12 cellular contexts compared by ENCODE assay signal in genomic region chr20:62348604-62349003, GRCh38. TPM values are rescaled to one million over a fixed set of nuclear protein-coding genes. Genes with fewer than 3 reads are reported as not detected.
DNase-seq lines count a peak whose midpoint lies in the region; ATAC-seq, FAIRE-seq and TF ChIP-seq lines count a peak whose summit lies in the region.
"Had no signal": no experiment of that assay in that cellular context is flagged by ENCODE, and none has a peak within 500 bp of the region (broad histone marks: within the 10 kb centered on the region; RNA-seq: fewer than 3 reads in every experiment).

No MANE protein-coding gene starts in this region.

- no peak overlapping the region for H2AK5ac ChIP-seq in trophoblast cell (ENCODE audit: low read length)

- H3K14ac ChIP-seq in trophoblast cell (ENCODE audit: low read length), result no peak overlapping the region

- H3K4me2 ChIP-seq in A549 (no peak overlapping the region), trophoblast cell (ENCODE audit: low read length) (no peak overlapping the region)

- H4K8ac ChIP-seq in trophoblast cell (ENCODE audit: low read depth, low read length), result no peak overlapping the region

- H4K91ac ChIP-seq in trophoblast cell (ENCODE audit: low read depth, low read length), result no peak overlapping the region

- TF ChIP-seq RAD21 in A549 (conservative IDR thresholded peaks at IDR 0.05 in 1 of 2, IDR thresholded peaks at IDR 0.05 in 1 of 2), result no peak

- H3K4ac ChIP-seq in trophoblast cell (ENCODE audit: low read depth, low read length), result no peak overlapping the region

- intact Hi-C loops in Calu3 (cut with micrococcal nuclease; ENCODE audit: unreplicated experiment) (no loop called here), breast epithelium (cut with DNase I; ENCODE audit: low total_unique reads) (no loop called here)

- DNase-seq in A549 (ENCODE audit: low read depth in 1 of 2, low spot score in 1 of 2) (no peak), Calu3 (no peak), endothelial cell (ENCODE audit: low spot score) (no peak), trophoblast cell (no peak), breast epithelium (ENCODE audit: low spot score in 2 of 2) (no peak), NCI-H345 treated with DMSO at 0.1 percent for 48 hours (lab: John Stamatoyannopoulos, UW; ENCODE audit: unreplicated experiment) (no peak)
- DNase-seq: CD8-positive, alpha-beta T cell; DMS 273 treated with DMSO at 0.1 percent for 48 hours; HCEC 1CT had no signal

- TF ChIP-seq CTCF in A549 (IDR thresholded peaks at IDR 0.05) (no peak), Calu3 (IDR thresholded peaks at IDR 0.05; ENCODE audit: unreplicated experiment) (no peak), endothelial cell (IDR thresholded peaks at IDR 0.05; ENCODE audit: unreplicated experiment) (no peak), breast epithelium (IDR thresholded peaks at IDR 0.05) (no peak)

- no peak overlapping the region for H2AFZ ChIP-seq in trophoblast cell (ENCODE audit: insufficient read depth, low read length, poor library complexity)

- no peaks in the 10 kb centered on the region for H3K27me3 Mint-ChIP-seq in Calu3 (ENCODE audit: unreplicated experiment)
- H3K27me3 Mint-ChIP-seq in endothelial cell (ENCODE audit: unreplicated experiment), result peaks cover 7% of the 10 kb centered on the region
- H3K27me3 Mint-ChIP-seq in stimulated activated memory B cell treated with anti-CD40 and anti-IgM and Interleukin-4, amounts not matched to agents 10 μg/mL and 1 μg/mL and 100 μg/mL, for 72 hours, result no peaks in the 10 kb centered on the region

- H3K27ac ChIP-seq in A549 (peak overlapping the region in 1 of 2 experiments; percentile 27; a peak in 1 of 6 replicates), trophoblast cell (ENCODE audit: low read depth, low read length) (no peak overlapping the region), breast epithelium (no peak overlapping the region)
- H3K27ac ChIP-seq: HL-60 had no signal

- BruUV-seq in Calu3 (replicated peaks; lab: Mats Ljungman, UMichigan), result no TSS peak

- no peak overlapping the region for H2BK12ac ChIP-seq in trophoblast cell (ENCODE audit: low read length)

- H3K9me3 Mint-ChIP-seq in Calu3 (ENCODE audit: low read depth, unreplicated experiment) (peaks cover 3% of the 10 kb centered on the region), endothelial cell (ENCODE audit: unreplicated experiment) (peaks cover 7% of the 10 kb centered on the region)
- H3K9me3 Mint-ChIP-seq in stimulated activated memory B cell treated with anti-CD40 and anti-IgM and Interleukin-4, amounts not matched to agents 10 μg/mL and 1 μg/mL and 100 μg/mL, for 72 hours, result peaks cover 5% of the 10 kb centered on the region

- H3K36me3 Mint-ChIP-seq in Calu3 (ENCODE audit: insufficient read depth, unreplicated experiment) (peaks cover 95% of the 10 kb centered on the region), endothelial cell (ENCODE audit: low read depth, unreplicated experiment) (peaks cover 11% of the 10 kb centered on the region)
- H3K36me3 Mint-ChIP-seq in stimulated activated memory B cell treated with anti-CD40 and anti-IgM and Interleukin-4, amounts not matched to agents 10 μg/mL and 1 μg/mL and 100 μg/mL, for 72 hours, result peaks cover 13% of the 10 kb centered on the region
- H3K36me3 Mint-ChIP-seq: CD14-positive monocyte; CD8-positive, alpha-beta T cell had no signal

- CTCF ChIA-PET in A549 (lab: Yijun Ruan, JAX) (interaction anchor here (1.5 to 4.7 kb wide), 3 partner anchors 9 to 34 kb away, joined by 5 to 42 read pairs (median 7); no protein-coding TSS in a partner anchor), Calu3 (lab: Charles Lee) (no interaction called here)

- no peak for FAIRE-seq in A549 (lab: Jason Lieb, UNC)

- H3K4me1 ChIP-seq in A549 (peaks cover 40% of the 10 kb centered on the region), trophoblast cell (ENCODE audit: control insufficient read depth in 1 of 2, insufficient read depth in 2 of 2, low read length in 2 of 2) (peaks cover 9 to 10% of the 10 kb centered on the region in 2 experiments), breast epithelium (peaks cover 0 to 5% of the 10 kb centered on the region in 2 donors)

- H3K27ac Mint-ChIP-seq in Calu3 (ENCODE audit: unreplicated experiment) (peak overlapping the region; percentile 31), endothelial cell (ENCODE audit: unreplicated experiment) (no peak overlapping the region)
- peak overlapping the region; percentile 73 for H3K27ac Mint-ChIP-seq in stimulated activated memory B cell treated with anti-CD40 and anti-IgM and Interleukin-4, amounts not matched to agents 10 μg/mL and 1 μg/mL and 100 μg/mL, for 72 hours
- H3K27ac Mint-ChIP-seq: CD14-positive monocyte; CD8-positive, alpha-beta T cell had no signal

- no peak for TF ChIP-seq POLR2A in A549 (IDR thresholded peaks at IDR 0.05; ENCODE audit: low read length)
- TF ChIP-seq POLR2A in breast epithelium (IDR thresholded peaks at IDR 0.05), result no peak

- no peak overlapping the region; the same call in 2 of the 3 replicates for H3K4me3 ChIP-seq in A549
- no peak overlapping the region for H3K4me3 ChIP-seq in trophoblast cell (ENCODE audit: low read depth, low read length)
- H3K4me3 ChIP-seq in breast epithelium, result no peak overlapping the region

- peaks cover 25% of the 10 kb centered on the region for H3K4me1 Mint-ChIP-seq in Calu3 (ENCODE audit: low read depth, unreplicated experiment)
- H3K4me1 Mint-ChIP-seq in endothelial cell (ENCODE audit: unreplicated experiment), result no peaks in the 10 kb centered on the region
- H3K4me1 Mint-ChIP-seq in stimulated activated memory B cell treated with anti-CD40 and anti-IgM and Interleukin-4, amounts not matched to agents 10 μg/mL and 1 μg/mL and 100 μg/mL, for 72 hours, result peaks cover 4% of the 10 kb centered on the region
- H3K4me1 Mint-ChIP-seq: CD14-positive monocyte had no signal

- H2BK120ac ChIP-seq in trophoblast cell (ENCODE audit: insufficient read depth, low read length, poor library complexity), result no peak overlapping the region

- POLR2A ChIA-PET in A549 (lab: Yijun Ruan, JAX), result no interaction called here

- H3K9ac ChIP-seq in trophoblast cell (ENCODE audit: low read length), result no peak overlapping the region

- no peak overlapping the region for H2BK5ac ChIP-seq in trophoblast cell (ENCODE audit: low read depth, low read length, poor library complexity)

- H3K23ac ChIP-seq in trophoblast cell (ENCODE audit: low read length), result no peak overlapping the region

- H3K79me1 ChIP-seq in trophoblast cell (ENCODE audit: low read length), result no peaks in the 10 kb centered on the region

- no peak overlapping the region for H3K18ac ChIP-seq in trophoblast cell (ENCODE audit: low read length)

- H3K36me3 ChIP-seq in trophoblast cell (ENCODE audit: control insufficient read depth in 1 of 2, insufficient read depth in 2 of 2, low read length in 2 of 2) (peaks cover 71 to 79% of the 10 kb centered on the region in 2 experiments), breast epithelium (no peaks in the 10 kb centered on the region)

- H3K4me3 Mint-ChIP-seq in Calu3 (ENCODE audit: low read depth, unreplicated experiment) (no peak overlapping the region), endothelial cell (ENCODE audit: unreplicated experiment) (peak overlapping the region; percentile 42)
- H3K4me3 Mint-ChIP-seq in stimulated activated memory B cell treated with anti-CD40 and anti-IgM and Interleukin-4, amounts not matched to agents 10 μg/mL and 1 μg/mL and 100 μg/mL, for 72 hours, result no peak overlapping the region
- H3K4me3 Mint-ChIP-seq: CD14-positive monocyte; CD8-positive, alpha-beta T cell had no signal

- H4K12ac ChIP-seq in trophoblast cell (ENCODE audit: low read depth, low read length), result no peak overlapping the region

- H3K9me3 ChIP-seq in A549 (peaks cover 23% of the 10 kb centered on the region), trophoblast cell (ENCODE audit: insufficient read depth, low read depth, low read length) (peaks cover 1% of the 10 kb centered on the region), breast epithelium (no peaks in the 10 kb centered on the region)

- H3K79me2 ChIP-seq in trophoblast cell (ENCODE audit: control insufficient read depth, insufficient read depth, low read length, poor library complexity), result no peaks in the 10 kb centered on the region

- no peak for TF ChIP-seq EP300 in A549 (IDR thresholded peaks at IDR 0.05)

- ATAC-seq in A549, result no peak
- no peak for ATAC-seq in stimulated activated memory B cell treated with anti-CD40 and anti-IgM and Interleukin-4, amounts not matched to agents 10 μg/mL and 1 μg/mL and 100 μg/mL, for 72 hours
- ATAC-seq: CD8-positive, alpha-beta T cell had no signal

- WGBS in A549 (ENCODE audit: missing lambda C conversion rate), result 4% methylated on average over 1 of the region's 1 CpG
- no CpG with 5 or more reads among the region's 1 CpG for WGBS in trophoblast cell (ENCODE audit: extremely low coverage, insufficient coverage, insufficient read length)

- H3K27me3 ChIP-seq in trophoblast cell (ENCODE audit: insufficient read depth, low read length) (no peaks in the 10 kb centered on the region), breast epithelium (no peaks in the 10 kb centered on the region)

RNA-seq across cellular contexts. Expression of gene LAMA5, which starts 18.5 kb away (rescaled TPM):
- polyA plus RNA-seq in A549 (2011; rRNA removed) (20.4 and 31.6 TPM in 2 replicates), A549 (2017; fragmentation: RNase III; extraction: RNeasy Plus Mini Kit Qiagen cat#74134 plus additional on column Dnase treatment) (196 to 212 TPM (median 202 TPM) in 3 replicates)
- polyA plus RNA-seq in A549 (2012; cell fraction: cytosol; rRNA removed), result 91.5 and 122 TPM in 2 replicates
- polyA plus RNA-seq in A549 (2012; cell fraction: nucleus; rRNA removed), result 829 and 950 TPM in 2 replicates
- polyA minus RNA-seq in A549 (2011; rRNA and poly(A)+ RNA removed), result 26.9 and 28.7 TPM in 2 replicates
- total RNA-seq in Calu3 (2022) (740 and 763 TPM in 2 replicates), endothelial cell (ENCODE audit: unreplicated experiment) (34.5 TPM), breast epithelium (100 to 1,000 TPM in 1 of 3 donors, 10 to 100 TPM in 2; 16.6 to 114 (median 53.3) TPM)
- 135 and 147 TPM in 2 replicates for polyA plus RNA-seq in trophoblast cell (2013)
- polyA plus RNA-seq: CD14-positive monocyte had no signal

RNA-seq across cellular contexts. Expression of gene RPS21, which starts 38.3 kb away (rescaled TPM):
- polyA plus RNA-seq in A549 (2011; rRNA removed) (3,697 and 4,026 TPM in 2 replicates), A549 (2017; fragmentation: RNase III; extraction: RNeasy Plus Mini Kit Qiagen cat#74134 plus additional on column Dnase treatment) (2,862 to 2,938 TPM (median 2,871 TPM) in 3 replicates)
- polyA plus RNA-seq in A549 (2012; cell fraction: cytosol; rRNA removed), result 8,308 and 13,239 TPM in 2 replicates
- polyA plus RNA-seq in A549 (2012; cell fraction: nucleus; rRNA removed), result 5,168 and 6,855 TPM in 2 replicates
- 804 and 936 TPM in 2 replicates for polyA minus RNA-seq in A549 (2011; rRNA and poly(A)+ RNA removed)
- total RNA-seq in Calu3 (2022) (1,920 and 1,936 TPM in 2 replicates), endothelial cell (ENCODE audit: unreplicated experiment) (1,710 TPM), breast epithelium (1,000 to 10,000 TPM; 1,723 to 3,116 (median 2,974) TPM)
- 2,264 and 2,365 TPM in 2 replicates for polyA plus RNA-seq in trophoblast cell (2013)

RNA-seq across cellular contexts. Expression of gene ADRM1, which starts 45.8 kb away (rescaled TPM):
- polyA plus RNA-seq in A549 (2011; rRNA removed) (68.9 and 87.9 TPM in 2 replicates), A549 (2017; fragmentation: RNase III; extraction: RNeasy Plus Mini Kit Qiagen cat#74134 plus additional on column Dnase treatment) (121 to 131 TPM (median 130 TPM) in 3 replicates)
- 217 and 255 TPM in 2 replicates for polyA plus RNA-seq in A549 (2012; cell fraction: cytosol; rRNA removed)
- polyA plus RNA-seq in A549 (2012; cell fraction: nucleus; rRNA removed), result 249 and 328 TPM in 2 replicates
- 56.0 and 59.2 TPM in 2 replicates for polyA minus RNA-seq in A549 (2011; rRNA and poly(A)+ RNA removed)
- total RNA-seq in Calu3 (2022) (222 and 227 TPM in 2 replicates), endothelial cell (ENCODE audit: unreplicated experiment) (132 TPM), breast epithelium (100 to 1,000 TPM in 2 of 3 donors, 10 to 100 TPM in 1; 80.2 to 131 (median 105) TPM)
- polyA plus RNA-seq in trophoblast cell (2013), result 164 and 175 TPM in 2 replicates

RNA-seq across cellular contexts. Expression of gene CABLES2, which starts 58.5 kb away (rescaled TPM):
- polyA plus RNA-seq in A549 (2011; rRNA removed) (3.9 and 5.0 TPM in 2 replicates), A549 (2017; fragmentation: RNase III; extraction: RNeasy Plus Mini Kit Qiagen cat#74134 plus additional on column Dnase treatment) (5.6 to 7.7 TPM (median 6.6 TPM) in 3 replicates)
- polyA plus RNA-seq in A549 (2012; cell fraction: cytosol; rRNA removed), result 5.9 and 7.3 TPM in 2 replicates
- 9.4 and 10.5 TPM in 2 replicates for polyA plus RNA-seq in A549 (2012; cell fraction: nucleus; rRNA removed)
- 6.1 and 7.1 TPM in 2 replicates for polyA minus RNA-seq in A549 (2011; rRNA and poly(A)+ RNA removed)
- total RNA-seq in Calu3 (2022) (12.2 and 13.6 TPM in 2 replicates), endothelial cell (ENCODE audit: unreplicated experiment) (9.3 TPM), breast epithelium (1 to 10 TPM; 1.8 to 3.2 (median 2.9) TPM)
- polyA plus RNA-seq in trophoblast cell (2013), result 15.0 and 15.1 TPM in 2 replicates
